ENCODE assay signal across 7 cellular contexts in the genomic region with DNA sequence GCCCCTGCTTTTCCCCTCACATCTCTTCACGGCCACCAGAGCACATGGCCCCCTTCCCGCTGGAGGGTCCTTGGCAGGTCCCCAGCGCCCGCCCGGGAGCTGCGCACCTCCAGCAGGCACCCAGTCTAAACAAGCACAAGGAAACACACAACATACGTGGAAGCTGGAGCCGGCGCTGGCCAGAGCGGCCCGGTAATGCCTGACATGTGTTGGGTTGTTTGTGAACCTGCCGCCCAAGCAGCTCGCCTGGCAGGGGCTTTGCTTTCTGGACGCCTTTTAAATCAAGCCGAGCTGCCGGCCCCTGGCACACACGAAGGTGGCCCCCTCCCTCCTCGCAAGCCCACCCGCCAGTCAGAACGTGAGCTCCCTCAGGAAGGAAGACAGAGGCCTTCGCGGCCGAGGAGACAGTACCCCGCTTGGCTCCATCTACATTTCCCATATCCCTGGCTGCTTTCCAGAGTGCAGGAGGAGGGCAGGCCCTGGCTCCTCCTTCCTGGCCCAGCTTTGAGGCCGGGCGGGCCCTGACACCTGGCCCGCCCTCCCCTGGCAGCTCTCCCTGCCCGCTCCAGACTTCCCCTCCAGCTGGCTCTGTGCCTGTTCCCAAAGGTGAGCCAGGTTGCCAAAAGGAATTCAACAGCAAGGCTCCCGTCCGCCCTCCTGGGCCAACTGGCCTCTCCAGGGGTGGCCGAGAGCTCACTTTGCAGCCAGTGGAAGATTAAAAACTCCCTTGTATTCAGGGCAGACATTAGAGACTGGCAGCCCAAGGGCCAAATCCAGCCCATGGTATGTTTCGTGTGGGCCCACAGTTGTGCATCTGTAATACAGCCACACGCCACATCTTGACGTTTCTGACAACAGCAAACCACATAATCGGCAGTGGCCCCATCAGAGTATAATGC. TPM values are rescaled to one million over a fixed set of nuclear protein-coding genes. Genes with fewer than 3 reads are reported as not detected.
DNase-seq lines count a peak whose midpoint lies in the region; ATAC-seq and TF ChIP-seq lines count a peak whose summit lies in the region.

No MANE protein-coding gene starts in this region.

- H3K27me3 ChIP-seq in body of pancreas, result no peaks in the 10 kb centered on the region
- no peaks in the 10 kb centered on the region for H3K27me3 ChIP-seq in upper lobe of right lung

- ATAC-seq in body of pancreas (peak; percentile 98), left colon (peak; percentile 95), upper lobe of right lung (peak; percentile 87), GM19023 (IDR thresholded peaks at IDR 0.05; ENCODE audit: unreplicated experiment) (no peak), GM18907 (IDR thresholded peaks at IDR 0.05; ENCODE audit: unreplicated experiment) (no peak)

- H3K9me3 ChIP-seq in body of pancreas (no peaks in the 10 kb centered on the region), upper lobe of right lung (no peaks in the 10 kb centered on the region)

- intact Hi-C loops in body of pancreas (cut with DNase I), result no loop called here
- intact Hi-C loops in left colon (cut with DNase I, micrococcal nuclease), result no loop called here
- intact Hi-C loops in upper lobe of right lung (cut with DNase I), result no loop called here

- DNase-seq in NCI-H2029 (lab: John Stamatoyannopoulos, UW) (peak; percentile 97), body of pancreas (peak; percentile 98 to 100 (median 99)), left colon (peak; percentile 88 to 90), upper lobe of right lung (peak; percentile 94), T1000 (lab: John Stamatoyannopoulos, UW) (no peak)

- no peak overlapping the region for H3K4me3 ChIP-seq in body of pancreas
- H3K4me3 ChIP-seq in upper lobe of right lung, result peak overlapping the region; percentile 16

- TF ChIP-seq CTCF in body of pancreas (IDR thresholded peaks at IDR 0.05) (peak in 3 of 7 experiments; percentile 4 to 17 (median 10)), upper lobe of right lung (IDR thresholded peaks at IDR 0.05) (no peak)

- H3K4me1 ChIP-seq in body of pancreas, result peaks cover 34% of the 10 kb centered on the region
- H3K4me1 ChIP-seq in upper lobe of right lung, result peaks cover 32% of the 10 kb centered on the region

- TF ChIP-seq POLR2A in body of pancreas (IDR thresholded peaks at IDR 0.05), result peak in 2 of 3 donors; percentile 18 to 37

- H3K27ac ChIP-seq in body of pancreas, result peak overlapping the region; percentile 70 to 76 (median 73)
- peak overlapping the region; percentile 58 for H3K27ac ChIP-seq in upper lobe of right lung

- H3K36me3 ChIP-seq in body of pancreas (replicated peaks in 1 of 2; ENCODE audit: insufficient read depth in 1 of 2, low read depth in 2 of 2) (no peaks in the 10 kb centered on the region), upper lobe of right lung (no peaks in the 10 kb centered on the region)

- WGBS in body of pancreas, 2 donors, result 13 to 24% methylated on average over 13 to 35 of the region's 35 CpGs

RNA-seq across cellular contexts. Expression of a gene that starts 28.7 kb away (rescaled TPM):
- total RNA-seq in body of pancreas, result 1 to 10 TPM in 1 of 2 donors, under 1 TPM in 1; 0.33 to 6.0 TPM
- total RNA-seq in left colon, result not detected
- total RNA-seq in upper lobe of right lung, result 9.7 TPM

Comparison
In these comparisons a context has a peak if more than half of its experiments do, and no peak if none do; other contexts are left out.
1. ATAC-seq: peak in body of pancreas (single experiment), left colon (single experiment) and upper lobe of right lung (single experiment); none in GM19023 (single experiment) and GM18907 (single experiment).